1 cellular context compared by ENCODE assay signal in genomic region chr17:48751172-48751571, GRCh38.
TF ChIP-seq lines count a peak whose summit lies in the region.

No MANE protein-coding gene starts in this region.

TF ChIP-seq in K562, 482 proteins besides CTCF, POLR2A, EP300 and RAD21:
- TF ChIP-seq ZNF740 (CRISPR knock-in tag; IDR thresholded peaks at IDR 0.05), result 0 out of 2 replicates have a peak, but pooled peaks have one; percentile 47
- TF ChIP-seq ZNF740 (tag; IDR thresholded peaks at IDR 0.05), result no peak
- TF ChIP-seq HDAC2 (IDR thresholded peaks at IDR 0.05), result no peak
- no peak for TF ChIP-seq ZNF280A (IDR thresholded peaks at IDR 0.05; ENCODE audit: low read depth, partially characterized antibody)
- TF ChIP-seq EZH2 (IDR thresholded peaks at IDR 0.05; ENCODE audit: borderline replicate concordance, low read depth, low read length), result peak; percentile 81; the same call in 1 of the 2 replicates
- TF ChIP-seq E2F5 (CRISPR knock-in tag; IDR thresholded peaks at IDR 0.05), result no peak
- no peak for TF ChIP-seq ESRRA (IDR thresholded peaks at IDR 0.05; ENCODE audit: borderline replicate concordance, low read depth)
TF ChIP-seq in K562: peak in this region for 2.
